20 cellular contexts compared by ENCODE assay signal in the genomic region with DNA sequence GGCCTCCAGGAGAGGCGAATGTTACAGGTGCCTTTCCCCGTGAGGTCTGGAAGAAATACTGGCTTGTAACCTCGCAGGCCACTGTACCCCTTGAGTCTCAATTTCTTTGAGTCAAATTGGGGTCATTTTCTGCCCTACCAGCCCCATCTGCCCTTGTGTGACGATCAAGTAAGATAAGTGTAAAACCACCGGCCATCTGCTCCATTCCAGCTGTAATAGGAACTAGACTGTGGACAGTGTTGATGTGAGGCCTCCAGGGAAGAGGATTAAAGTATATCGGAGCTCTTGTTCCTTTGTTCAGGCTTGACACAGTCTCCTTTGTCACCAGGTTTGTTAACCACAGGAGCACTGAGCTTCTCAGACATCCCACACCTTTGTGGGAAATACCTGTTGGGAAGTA.
DNase-seq lines count a peak whose midpoint lies in the region; ATAC-seq and TF ChIP-seq lines count a peak whose summit lies in the region.
"Had no signal": no experiment of that assay in that cellular context is flagged by ENCODE, and none has a peak within 500 bp of the region (broad histone marks: within the 10 kb centered on the region; RNA-seq: fewer than 3 reads in every experiment).

No MANE protein-coding gene starts in this region.

- H3K79me2 ChIP-seq in HCT116 (ENCODE audit: insufficient read depth, low read length) (no peaks in the 10 kb centered on the region), trophoblast cell (ENCODE audit: control insufficient read depth, insufficient read depth, low read length, poor library complexity) (no peaks in the 10 kb centered on the region)

- H2BK5ac ChIP-seq in trophoblast cell (ENCODE audit: low read depth, low read length, poor library complexity): peak overlapping the region; percentile 12

- peak overlapping the region; percentile 52 for H3K4me2 ChIP-seq in HCT116 (ENCODE audit: low read length)
- peak overlapping the region; percentile 15 for H3K4me2 ChIP-seq in trophoblast cell (ENCODE audit: low read length)

- H3K9me3 Mint-ChIP-seq in naive thymus-derived CD4-positive, alpha-beta T cell: no peaks in the 10 kb centered on the region
- H3K9me3 Mint-ChIP-seq: nephron had no signal

- no peak for TF ChIP-seq RAD21 in HCT116 (IDR thresholded peaks at IDR 0.05; ENCODE audit: low read depth)

- no peak for ATAC-seq in HCT116
- ATAC-seq in HG02763 (IDR thresholded peaks at IDR 0.05; ENCODE audit: unreplicated experiment): no peak
- no peak for ATAC-seq in naive thymus-derived CD4-positive, alpha-beta T cell
- no peak for ATAC-seq in GM21423 (IDR thresholded peaks at IDR 0.05; ENCODE audit: unreplicated experiment)
- ATAC-seq: body of pancreas had no signal

- H3K23ac ChIP-seq in trophoblast cell (ENCODE audit: low read length): no peak overlapping the region

- BruUV-seq in HCT116 (replicated peaks; lab: Mats Ljungman, UMichigan): no TSS peak

- intact Hi-C loops in HCT116 (cut with micrococcal nuclease): no loop called here
- intact Hi-C loops in naive thymus-derived CD4-positive, alpha-beta T cell (cut with micrococcal nuclease): no loop called here

- H3K27ac ChIP-seq in HCT116 (ENCODE audit: low read depth, low read length) (no peak overlapping the region), trophoblast cell (ENCODE audit: low read depth, low read length) (peak overlapping the region; percentile 41)
- H3K27ac ChIP-seq in naive thymus-derived CD4-positive, alpha-beta T cell (ENCODE audit: low read depth, low read length): no peak overlapping the region
- H3K27ac ChIP-seq: body of pancreas, foreskin keratinocyte had no signal

- no peaks in the 10 kb centered on the region for H3K9me3 ChIP-seq in HCT116 (ENCODE audit: control insufficient read depth in 1 of 2, insufficient read depth in 1 of 2, low read depth in 1 of 2, low read length in 2 of 2)
- H3K9me3 ChIP-seq in trophoblast cell (ENCODE audit: insufficient read depth, low read depth, low read length): peaks cover 3% of the 10 kb centered on the region
- no peaks in the 10 kb centered on the region for H3K9me3 ChIP-seq in naive thymus-derived CD4-positive, alpha-beta T cell (ENCODE audit: control insufficient read depth in 2 of 3, low read length in 3 of 3)
- H3K9me3 ChIP-seq: body of pancreas had no signal

- peaks cover 6 to 39% (median 21%) of the 10 kb centered on the region in 5 donors for H3K36me3 Mint-ChIP-seq in naive thymus-derived CD4-positive, alpha-beta T cell

- H2AK5ac ChIP-seq in trophoblast cell (ENCODE audit: low read length): no peak overlapping the region

- no peak overlapping the region for H3K4ac ChIP-seq in trophoblast cell (ENCODE audit: low read depth, low read length)

- no peak overlapping the region for H2AFZ ChIP-seq in HCT116 (ENCODE audit: low read depth, low read length, poor library complexity, severe bottlenecking)
- H2AFZ ChIP-seq in trophoblast cell (ENCODE audit: insufficient read depth, low read length, poor library complexity): peak overlapping the region; percentile 41

- no peak overlapping the region for H4K12ac ChIP-seq in trophoblast cell (ENCODE audit: low read depth, low read length)

- H3K9me2 ChIP-seq in HCT116 (ENCODE audit: insufficient read depth): no peaks in the 10 kb centered on the region

- peak overlapping the region; percentile 38 for H3K14ac ChIP-seq in trophoblast cell (ENCODE audit: low read length)

- H2BK12ac ChIP-seq in trophoblast cell (ENCODE audit: low read length): peak overlapping the region; percentile 39

- H3K27me3 ChIP-seq in HCT116 (ENCODE audit: insufficient read depth, low read length): no peaks in the 10 kb centered on the region
- no peaks in the 10 kb centered on the region for H3K27me3 ChIP-seq in trophoblast cell (ENCODE audit: insufficient read depth, low read length)
- no peaks in the 10 kb centered on the region for H3K27me3 ChIP-seq in naive thymus-derived CD4-positive, alpha-beta T cell (ENCODE audit: control insufficient read depth in 2 of 2, insufficient read depth in 2 of 2, low read length in 2 of 2)
- H3K27me3 ChIP-seq: body of pancreas, foreskin keratinocyte had no signal

- no peak overlapping the region for H3K4me3 ChIP-seq in HCT116 (replicated peaks in 1 of 2; ENCODE audit: low read depth in 1 of 2, low read length in 2 of 2)
- no peak overlapping the region for H3K4me3 ChIP-seq in trophoblast cell (ENCODE audit: low read depth, low read length)
- H3K4me3 ChIP-seq in naive thymus-derived CD4-positive, alpha-beta T cell (ENCODE audit: low read length): no peak overlapping the region
- H3K4me3 ChIP-seq: body of pancreas, lung had no signal

- no peak for TF ChIP-seq POLR2A in HCT116 (IDR thresholded peaks at IDR 0.05; ENCODE audit: borderline replicate concordance, extremely low read depth, insufficient read depth, insufficient read length)

- H3K4me1 ChIP-seq in HCT116 (ENCODE audit: control insufficient read depth in 1 of 2, insufficient read depth in 2 of 2, low read length in 2 of 2) (peaks cover 17 to 29% of the 10 kb centered on the region in 2 experiments), trophoblast cell (ENCODE audit: control insufficient read depth in 1 of 2, insufficient read depth in 2 of 2, low read length in 2 of 2) (peaks cover 7 to 8% of the 10 kb centered on the region in 2 experiments)
- H3K4me1 ChIP-seq in naive thymus-derived CD4-positive, alpha-beta T cell (ENCODE audit: control insufficient read depth in 2 of 2, insufficient read depth in 2 of 2, low read length in 2 of 2): no peaks in the 10 kb centered on the region
- H3K4me1 ChIP-seq: body of pancreas had no signal

- peak overlapping the region; percentile 25 for H3K18ac ChIP-seq in trophoblast cell (ENCODE audit: low read length)

- H2BK120ac ChIP-seq in trophoblast cell (ENCODE audit: insufficient read depth, low read length, poor library complexity): peak overlapping the region; percentile 43

- no peak for DNase-seq in HCT116 (ENCODE audit: low read depth, low spot score)
- peak; percentile 77 for DNase-seq in NCI-H524 treated with DMSO at 0.1 percent for 48 hours (lab: John Stamatoyannopoulos, UW)
- DNase-seq in glomerular visceral epithelial cell (ENCODE audit: extremely low spot score): peak; percentile 17
- DNase-seq in trophoblast cell: no peak
- DNase-seq in stimulated activated CD4-positive, alpha-beta T cell treated with anti-CD3 and anti-CD28 coated beads, Interleukin-12 subunit alpha, Interleukin-12 subunit beta, amount 100 ng/mL, for 4 hours: no peak
- DNase-seq in naive thymus-derived CD4-positive, alpha-beta T cell: no peak
- DNase-seq: activated CD8-positive, alpha-beta memory T cell treated with anti-CD3 and anti-CD28 coated beads for 24 hours; body of pancreas; COR-L47; cortex of kidney; NCI-H1436; NCI-H446; SHP77 had no signal

- peak overlapping the region; percentile 63 for H4K91ac ChIP-seq in trophoblast cell (ENCODE audit: low read depth, low read length)

- H3K9ac ChIP-seq in HCT116 (ENCODE audit: low read length): no peak overlapping the region; the same call in 1 of the 2 replicates
- no peak overlapping the region for H3K9ac ChIP-seq in trophoblast cell (ENCODE audit: low read length)

- CTCF ChIA-PET in HCT116 (lab: Charles Lee): interaction anchor here (2.1 kb wide), 1 partner anchor 12 kb away, joined by 13 read pairs; no protein-coding TSS in a partner anchor
- CTCF ChIA-PET in naive thymus-derived CD4-positive, alpha-beta T cell (lab: Charles Lee): interaction anchor here (1.1 kb wide), 1 partner anchor 15 kb away, joined by 3 read pairs; no protein-coding TSS in a partner anchor

- peaks cover 11% of the 10 kb centered on the region for H3K79me1 ChIP-seq in trophoblast cell (ENCODE audit: low read length)

- peaks cover 0 to 3% (median 0%) of the 10 kb centered on the region in 7 donors for H3K4me1 Mint-ChIP-seq in naive thymus-derived CD4-positive, alpha-beta T cell

- H3K27me3 Mint-ChIP-seq in naive thymus-derived CD4-positive, alpha-beta T cell: no peaks in the 10 kb centered on the region
- H3K27me3 Mint-ChIP-seq: activated naive CD8-positive, alpha-beta T cell; progenitor cell of endocrine pancreas had no signal

- H3K4me3 Mint-ChIP-seq in naive thymus-derived CD4-positive, alpha-beta T cell: no peak overlapping the region
- H3K4me3 Mint-ChIP-seq: activated naive CD8-positive, alpha-beta T cell; nephron had no signal

- POLR2A ChIA-PET in HCT116 (lab: Charles Lee): no interaction called here
- POLR2A ChIA-PET in naive thymus-derived CD4-positive, alpha-beta T cell (lab: Charles Lee): no interaction called here

- H3K36me3 ChIP-seq in HCT116 (ENCODE audit: control insufficient read depth in 1 of 2, insufficient read depth in 2 of 2, low read length in 2 of 2) (no peaks in the 10 kb centered on the region; a peak in 1 of 4 replicates), trophoblast cell (ENCODE audit: control insufficient read depth in 1 of 2, insufficient read depth in 2 of 2, low read length in 2 of 2) (peaks cover 3 to 5% of the 10 kb centered on the region in 2 experiments)
- peaks cover 0 to 25% (median 0%) of the 10 kb centered on the region in 3 experiments for H3K36me3 ChIP-seq in naive thymus-derived CD4-positive, alpha-beta T cell (ENCODE audit: control insufficient read depth in 2 of 3, insufficient read depth in 3 of 3, low read length in 3 of 3)

- no peaks in the 10 kb centered on the region for H4K20me1 ChIP-seq in HCT116 (ENCODE audit: insufficient read depth)

- H4K8ac ChIP-seq in trophoblast cell (ENCODE audit: low read depth, low read length): peak overlapping the region; percentile 13

- RAD21 ChIA-PET in HCT116 (lab: Charles Lee; ENCODE audit: low non-redundant PET in 1 of 2, low total read pairs in 2 of 2, uncharacterized antibody in 2 of 2, unreplicated experiment in 2 of 2): interaction anchor here in 1 of 2 experiments (1.0 kb wide), 1 partner anchor 132 kb away, joined by 3 read pairs; no protein-coding TSS in a partner anchor

- peak overlapping the region in 1 of 9 donors; percentile 53 for H3K27ac Mint-ChIP-seq in naive thymus-derived CD4-positive, alpha-beta T cell
- H3K27ac Mint-ChIP-seq: activated naive CD8-positive, alpha-beta T cell had no signal

- TF ChIP-seq CTCF in HCT116 (IDR thresholded peaks at IDR 0.05 in 2 of 3, conservative IDR thresholded peaks at IDR 0.05 in 1 of 3; ENCODE audit: borderline replicate concordance in 1 of 3, insufficient read depth in 1 of 3, low read depth in 2 of 3, low read length in 2 of 3): no peak

- WGBS in trophoblast cell (ENCODE audit: extremely low coverage, insufficient coverage, insufficient read length): no CpG with 5 or more reads among the region's 6 CpGs

Comparison
In these comparisons a context has a peak if more than half of its experiments do, and no peak if none do; other contexts are left out.
1. DNase-seq: peak in NCI-H524 treated with DMSO at 0.1 percent for 48 hours (single experiment) and glomerular visceral epithelial cell (single experiment); none in HCT116 (single experiment), trophoblast cell (0 of 2), stimulated activated CD4-positive, alpha-beta T cell treated with anti-CD3 and anti-CD28 coated beads, Interleukin-12 subunit alpha, Interleukin-12 subunit beta, amount 100 ng/mL, for 4 hours (single experiment) and naive thymus-derived CD4-positive, alpha-beta T cell (0 of 9).